Comparison of ENCODE assay signal across 8 cellular contexts in genomic region chr12:123364532-123365140, GRCh38. TPM values are rescaled to one million over a fixed set of nuclear protein-coding genes. Genes with fewer than 3 reads are reported as not detected.
DNase-seq lines count a peak whose midpoint lies in the region; ATAC-seq and TF ChIP-seq lines count a peak whose summit lies in the region.

Gene SBNO1 (minus strand): TSS chr12:123364847. CDS start chr12:123350441, 14,406 bp downstream.

- peak within 1 kb of the TSS; percentile 80 for H3K4me2 ChIP-seq in SU-DHL-6 (ENCODE audit: low read depth, low read length, poor library complexity, severe bottlenecking)

- no peaks in the 10 kb centered on the region for H3K9me2 ChIP-seq in SU-DHL-6 (replicated peaks; ENCODE audit: insufficient read depth, low read length)

- ATAC-seq in left cardiac atrium, result peak; percentile 91 to 92
- ATAC-seq in upper lobe of right lung, result peak; percentile 95

- H3K36me3 ChIP-seq in SU-DHL-6 (ENCODE audit: low read length) (no peaks in the 10 kb centered on the region), upper lobe of right lung (no peaks in the 10 kb centered on the region)

- H3K9me3 ChIP-seq in SU-DHL-6 (ENCODE audit: insufficient read depth, low read length) (no peaks in the 10 kb centered on the region), upper lobe of right lung (no peaks in the 10 kb centered on the region)

- no peaks in the 10 kb centered on the region for H3K9me3 Mint-ChIP-seq in progenitor cell of endocrine pancreas (ENCODE audit: low read depth)

- peaks cover 23% of the 10 kb centered on the region for H3K4me1 ChIP-seq in upper lobe of right lung

- no peaks in the 10 kb centered on the region for H3K27me3 ChIP-seq in SU-DHL-6 (ENCODE audit: low read length)
- H3K27me3 ChIP-seq in upper lobe of right lung, result no peaks in the 10 kb centered on the region

- peak within 1 kb of the TSS; percentile 82 for H2AFZ ChIP-seq in SU-DHL-6 (ENCODE audit: low read depth, low read length, severe bottlenecking)

- peak within 1 kb of the TSS; percentile 91 for H3K4me3 Mint-ChIP-seq in progenitor cell of endocrine pancreas (ENCODE audit: low read depth)

- H3K4me3 ChIP-seq in HFF-Myc (replicated peaks; ENCODE audit: low read depth, low read length) (peak within 1 kb of the TSS; percentile 98), SU-DHL-6 (ENCODE audit: insufficient read depth, low read length, poor library complexity, severe bottlenecking) (peak within 1 kb of the TSS; percentile 69), upper lobe of right lung (peak within 1 kb of the TSS; percentile 92)

- intact Hi-C loops in left cardiac atrium (cut with DNase I) (no loop called here), upper lobe of right lung (cut with DNase I) (no loop called here)

- H3K36me3 Mint-ChIP-seq in progenitor cell of endocrine pancreas (ENCODE audit: insufficient read depth), result no peaks in the 10 kb centered on the region

- H3K27ac ChIP-seq in SU-DHL-6 (ENCODE audit: low read depth, low read length) (peak within 1 kb of the TSS; percentile 89), adipose tissue (ENCODE audit: low read depth, low read length) (peak within 1 kb of the TSS; percentile 15), upper lobe of right lung (peak within 1 kb of the TSS; percentile 92)

- H4K20me1 ChIP-seq in SU-DHL-6 (ENCODE audit: low read depth, low read length), result no peaks in the 10 kb centered on the region; the same call in 1 of the 2 replicates

- H3K79me2 ChIP-seq in SU-DHL-6 (ENCODE audit: insufficient read depth, low read length), result peaks cover 49% of the 10 kb centered on the region

- peaks cover 9% of the 10 kb centered on the region for H3F3A ChIP-seq in SU-DHL-6 (ENCODE audit: insufficient read depth)

- H3K27me3 Mint-ChIP-seq in progenitor cell of endocrine pancreas, result no peaks in the 10 kb centered on the region

- TF ChIP-seq CTCF in HFF-Myc (IDR thresholded peaks at IDR 0.05; ENCODE audit: low read depth, low read length, missing control alignments), result no peak
- TF ChIP-seq CTCF in SU-DHL-6 (IDR thresholded peaks at IDR 0.05; ENCODE audit: insufficient read depth, low read length, poor library complexity, severe bottlenecking), result no peak
- TF ChIP-seq CTCF in progenitor cell of endocrine pancreas (IDR thresholded peaks at IDR 0.05; ENCODE audit: unreplicated experiment), result no peak
- no peak for TF ChIP-seq CTCF in upper lobe of right lung (IDR thresholded peaks at IDR 0.05)

- 0% methylated on average over 11 to 51 of the region's 58 CpGs for WGBS in adipose tissue, 3 donors

- peak within 1 kb of the TSS; percentile 80 for H3K9ac ChIP-seq in SU-DHL-6 (ENCODE audit: low read length)

- H3K4me1 Mint-ChIP-seq in progenitor cell of endocrine pancreas (ENCODE audit: low read depth), result peaks cover 9% of the 10 kb centered on the region

- in situ Hi-C loops in G401 (cut with HindIII; ENCODE audit: low sequenced_read_pairs), result no loop called here

- peak within 1 kb of the TSS; percentile 97 for H3K27ac Mint-ChIP-seq in progenitor cell of endocrine pancreas

- DNase-seq in G401 (ENCODE audit: low spot score) (peak; percentile 88), HFF-Myc (ENCODE audit: extremely low read depth, low read depth) (no peak), NCI-H1105 treated with DMSO at 0.1 percent for 48 hours (lab: John Stamatoyannopoulos, UW) (peak; percentile 92), left cardiac atrium (peak; percentile 91), progenitor cell of endocrine pancreas (ENCODE audit: low spot score, unreplicated experiment) (peak; percentile 70), upper lobe of right lung (peak; percentile 95)

RNA-seq across cellular contexts. Expression of gene SBNO1, which starts in this region (rescaled TPM):
- total RNA-seq in G401 (2014; rRNA removed; shearing (Covaris generic)), result 9.7 and 16.0 TPM in 2 replicates
- 1 to 10 TPM; 2.9 to 5.2 (median 4.9) TPM for polyA plus RNA-seq in adipose tissue
- total RNA-seq in left cardiac atrium (10 to 100 TPM; 25.9 to 26.1 TPM), progenitor cell of endocrine pancreas (45.7 and 46.9 TPM in 2 replicates), upper lobe of right lung (27.1 TPM)

Comparison
In these comparisons a context has a peak if more than half of its experiments do, and no peak if none do; other contexts are left out.
1. H3K27ac ChIP-seq: peak in every context shown above with its lines; median percentile 92 in upper lobe of right lung; 89 in SU-DHL-6; 15 in adipose tissue.